Comparison of ENCODE assay signal across 1 cellular context in the genomic region with DNA sequence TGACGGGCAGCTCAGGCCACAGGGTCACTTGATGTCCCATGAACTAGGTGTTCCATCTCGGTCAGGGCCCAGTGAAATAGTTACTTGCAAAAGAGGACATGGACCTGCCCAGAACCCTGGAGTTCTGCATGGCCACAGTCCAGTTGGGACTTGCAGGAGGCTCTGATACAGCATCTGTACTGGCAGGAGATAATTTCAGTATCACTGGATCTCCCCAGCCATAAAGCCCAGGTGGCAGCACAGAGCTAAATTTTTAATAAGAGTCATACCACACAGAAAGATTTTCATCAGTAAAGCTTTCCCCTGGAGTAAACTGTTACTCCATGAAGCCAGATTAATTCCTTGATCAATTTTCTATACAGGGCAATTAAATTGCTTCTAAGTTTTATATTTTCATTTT.
TF ChIP-seq lines count a peak whose summit lies in the region.

No MANE protein-coding gene starts in this region.

TF ChIP-seq in endothelial cell of umbilical vein, 7 proteins besides CTCF, POLR2A, EP300 and RAD21:
- TF ChIP-seq POLR2AphosphoS5 (IDR thresholded peaks at IDR 0.05; ENCODE audit: insufficient read depth, low read depth, low read length) (no peak), EZH2 (IDR thresholded peaks at IDR 0.05; ENCODE audit: borderline replicate concordance, low read depth, low read length, severe bottlenecking) (no peak), JUN (IDR thresholded peaks at IDR 0.05; ENCODE audit: borderline replicate concordance, insufficient read depth, insufficient read length, low read depth) (no peak), FOS (IDR thresholded peaks at IDR 0.05; ENCODE audit: borderline replicate concordance, insufficient read depth, low read length) (no peak), GATA2 (IDR thresholded peaks at IDR 0.05; ENCODE audit: insufficient read depth, insufficient read length, low read depth, low read length) (no peak), MYC (IDR thresholded peaks at IDR 0.05; ENCODE audit: low read depth, low read length) (no peak)
- TF ChIP-seq, protein P1, sequence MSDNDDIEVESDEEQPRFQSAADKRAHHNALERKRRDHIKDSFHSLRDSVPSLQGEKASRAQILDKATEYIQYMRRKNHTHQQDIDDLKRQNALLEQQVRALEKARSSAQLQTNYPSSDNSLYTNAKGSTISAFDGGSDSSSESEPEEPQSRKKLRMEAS (IDR thresholded peaks at IDR 0.05; ENCODE audit: insufficient read depth, insufficient read length): no peak
